2 cellular contexts compared by ENCODE assay signal in genomic region chr21:36745459-36745858, GRCh38.
TF ChIP-seq lines count a peak whose summit lies in the region.

No MANE protein-coding gene starts in this region.

TF ChIP-seq in HepG2, 621 proteins besides CTCF, POLR2A, EP300 and RAD21:
- TF ChIP-seq ZNF629 (CRISPR knock-in tag; conservative IDR thresholded peaks at IDR 0.05): peak; percentile 54
- no peak for TF ChIP-seq NFAT5 (CRISPR knock-in tag; IDR thresholded peaks at IDR 0.05)
TF ChIP-seq in HepG2: peak in this region for 1.

TF ChIP-seq in H1, 55 proteins besides CTCF, POLR2A, EP300 and RAD21:
- TF ChIP-seq SIN3A (conservative IDR thresholded peaks at IDR 0.05 in 1 of 2, IDR thresholded peaks at IDR 0.05 in 1 of 2; ENCODE audit: low read depth in 1 of 2, low read length in 2 of 2) (no peak), JUND (IDR thresholded peaks at IDR 0.05; ENCODE audit: low read length) (no peak), CREB1 (IDR thresholded peaks at IDR 0.05) (no peak), RXRA (IDR thresholded peaks at IDR 0.05; ENCODE audit: insufficient read depth, low read depth, low read length) (no peak), CHD7 (IDR thresholded peaks at IDR 0.05; ENCODE audit: insufficient replicate concordance, low read length) (no peak), BCL11A (IDR thresholded peaks at IDR 0.05; ENCODE audit: low read depth in 2 of 2, low read length in 2 of 2) (no peak), KDM5A (IDR thresholded peaks at IDR 0.05; ENCODE audit: low read length) (no peak), PHF8 (conservative IDR thresholded peaks at IDR 0.05; ENCODE audit: low read depth, low read length) (no peak), ZNF274 (IDR thresholded peaks at IDR 0.05; ENCODE audit: borderline replicate concordance, extremely low read depth, low read length) (no peak), ATF3 (IDR thresholded peaks at IDR 0.05; ENCODE audit: insufficient read depth, low read depth, low read length) (no peak)
